In genomic region chr5:179324760-179325295, GRCh38 we compare ENCODE assay signal across 18 cellular contexts. TPM values are rescaled to one million over a fixed set of nuclear protein-coding genes. Genes with fewer than 3 reads are reported as not detected.
"Had no signal": no experiment of that assay in that cellular context is flagged by ENCODE, and none has a peak within 500 bp of the region (broad histone marks: within the 10 kb centered on the region; RNA-seq: fewer than 3 reads in every experiment).

No MANE protein-coding gene starts in this region.

- H3K36me3 ChIP-seq: thoracic aorta, upper lobe of left lung had no signal

- H3K27ac ChIP-seq: dorsolateral prefrontal cortex, foreskin keratinocyte, thoracic aorta, VCaP had no signal

- H3K9me3 ChIP-seq: thoracic aorta, upper lobe of left lung had no signal

- H3K4me3 ChIP-seq: dorsolateral prefrontal cortex, smooth muscle cell, thoracic aorta, upper lobe of left lung had no signal

- DNase-seq: activated CD4-positive, alpha-beta T cell treated with anti-CD3 and anti-CD28 coated beads for 1 hour; activated CD4-positive, alpha-beta T cell treated with anti-CD3 and anti-CD28 coated beads, Interleukin-2, amount 50 U/mL, for 4 hours; activated gamma-delta T cell; endodermal cell; foreskin keratinocyte; hypothalamus; left ventricle myocardium superior; naive thymus-derived CD4-positive, alpha-beta T cell; retina; stimulated activated CD4-positive, alpha-beta T cell treated with anti-CD3 and anti-CD28 coated beads, Interleukin-4, amount 100 ng/mL, for 24 hours; SW 1271; T-helper 2 cell had no signal

- ATAC-seq: foreskin keratinocyte; naive thymus-derived CD4-positive, alpha-beta T cell; stimulated activated memory B cell treated with anti-CD40 and anti-IgM and Interleukin-4, amounts not matched to agents 10 μg/mL and 1 μg/mL and 100 μg/mL, for 72 hours had no signal

- H3K27me3 ChIP-seq: foreskin keratinocyte, upper lobe of left lung had no signal

- H3K4me1 ChIP-seq: foreskin keratinocyte had no signal

RNA-seq across cellular contexts. Expression of gene ADAMTS2, which starts 20.4 kb away (rescaled TPM):
- total RNA-seq: foreskin keratinocyte; naive thymus-derived CD4-positive, alpha-beta T cell had no signal
